ENCODE assay signal across 14 cellular contexts in genomic region chr3:175287361-175287963, GRCh38.
DNase-seq lines count a peak whose midpoint lies in the region; ATAC-seq and TF ChIP-seq lines count a peak whose summit lies in the region.
"Had no signal": no experiment of that assay in that cellular context is flagged by ENCODE, and none has a peak within 500 bp of the region (broad histone marks: within the 10 kb centered on the region; RNA-seq: fewer than 3 reads in every experiment).

No MANE protein-coding gene starts in this region.

- H3K27me3 Mint-ChIP-seq in activated CD4-positive, alpha-beta memory T cell treated with anti-CD3 and anti-CD28 coated beads for 36 hours, result no peaks in the 10 kb centered on the region
- no peaks in the 10 kb centered on the region for H3K27me3 Mint-ChIP-seq in activated CD8-positive, alpha-beta T cell treated with anti-CD3 and anti-CD28 coated beads, Interleukin-2, amount 10 ng/mL, durations not matched to agents 7 days and 5 days (ENCODE audit: low read depth)
- no peaks in the 10 kb centered on the region for H3K27me3 Mint-ChIP-seq in MCF 10A (ENCODE audit: insufficient read depth, unreplicated experiment)
- H3K27me3 Mint-ChIP-seq: CD8-positive, alpha-beta memory T cell had no signal

- no peaks in the 10 kb centered on the region for H3K4me1 ChIP-seq in adipocyte (ENCODE audit: control insufficient read depth, insufficient read depth, low read length)

- no peaks in the 10 kb centered on the region for H3K27me3 ChIP-seq in adipocyte (replicated peaks; ENCODE audit: control insufficient read depth, insufficient read depth, low read length)
- H3K27me3 ChIP-seq: testis had no signal

- intact Hi-C loops in activated CD4-positive, alpha-beta memory T cell treated with anti-CD3 and anti-CD28 coated beads for 36 hours (cut with micrococcal nuclease), result no loop called here
- intact Hi-C loops in MCF 10A (cut with micrococcal nuclease), result no loop called here

- no peaks in the 10 kb centered on the region for H3K9me3 Mint-ChIP-seq in activated CD4-positive, alpha-beta memory T cell treated with anti-CD3 and anti-CD28 coated beads for 36 hours
- H3K9me3 Mint-ChIP-seq in activated CD8-positive, alpha-beta T cell treated with anti-CD3 and anti-CD28 coated beads, Interleukin-2, amount 10 ng/mL, durations not matched to agents 7 days and 5 days (ENCODE audit: insufficient read depth), result no peaks in the 10 kb centered on the region
- no peaks in the 10 kb centered on the region for H3K9me3 Mint-ChIP-seq in MCF 10A (ENCODE audit: unreplicated experiment)
- H3K9me3 Mint-ChIP-seq: activated naive CD4-positive, alpha-beta T cell treated with anti-CD3 and anti-CD28 coated beads for 36 hours had no signal

- H3K27ac Mint-ChIP-seq in activated CD4-positive, alpha-beta memory T cell treated with anti-CD3 and anti-CD28 coated beads for 36 hours, result no peak overlapping the region
- no peak overlapping the region for H3K27ac Mint-ChIP-seq in activated CD8-positive, alpha-beta T cell treated with anti-CD3 and anti-CD28 coated beads, Interleukin-2, amount 10 ng/mL, durations not matched to agents 7 days and 5 days
- no peak overlapping the region for H3K27ac Mint-ChIP-seq in MCF 10A (ENCODE audit: low read depth, unreplicated experiment)
- H3K27ac Mint-ChIP-seq: activated naive CD4-positive, alpha-beta T cell treated with anti-CD3 and anti-CD28 coated beads for 36 hours; CD8-positive, alpha-beta memory T cell had no signal

- peak; percentile 42 for DNase-seq in adipocyte (ENCODE audit: low read depth)
- DNase-seq in activated CD4-positive, alpha-beta memory T cell treated with anti-CD3 and anti-CD28 coated beads for 36 hours, result no peak
- no peak for DNase-seq in activated CD8-positive, alpha-beta T cell treated with anti-CD3 and anti-CD28 coated beads, Interleukin-2, amount 10 ng/mL, durations not matched to agents 7 days and 5 days
- DNase-seq in OCI-M2 (lab: John Stamatoyannopoulos, UW; ENCODE audit: unreplicated experiment), result no peak
- DNase-seq in MCF 10A (ENCODE audit: unreplicated experiment), result no peak
- DNase-seq: activated naive CD4-positive, alpha-beta T cell treated with anti-CD3 and anti-CD28 coated beads for 36 hours; CD8-positive, alpha-beta memory T cell; NCI-H2029 treated with DMSO at 0.1 percent for 48 hours; posterior cingulate gyrus; testis had no signal

- H3K36me3 Mint-ChIP-seq in activated CD4-positive, alpha-beta memory T cell treated with anti-CD3 and anti-CD28 coated beads for 36 hours, result no peaks in the 10 kb centered on the region
- H3K36me3 Mint-ChIP-seq in activated CD8-positive, alpha-beta T cell treated with anti-CD3 and anti-CD28 coated beads, Interleukin-2, amount 10 ng/mL, durations not matched to agents 7 days and 5 days (ENCODE audit: low read depth), result no peaks in the 10 kb centered on the region
- no peaks in the 10 kb centered on the region for H3K36me3 Mint-ChIP-seq in MCF 10A (ENCODE audit: insufficient read depth, unreplicated experiment)
- H3K36me3 Mint-ChIP-seq: CD8-positive, alpha-beta memory T cell had no signal

- H3K4me1 Mint-ChIP-seq in activated CD4-positive, alpha-beta memory T cell treated with anti-CD3 and anti-CD28 coated beads for 36 hours (ENCODE audit: low read depth), result no peaks in the 10 kb centered on the region
- no peaks in the 10 kb centered on the region for H3K4me1 Mint-ChIP-seq in activated CD8-positive, alpha-beta T cell treated with anti-CD3 and anti-CD28 coated beads, Interleukin-2, amount 10 ng/mL, durations not matched to agents 7 days and 5 days (ENCODE audit: low read depth)
- no peaks in the 10 kb centered on the region for H3K4me1 Mint-ChIP-seq in MCF 10A (ENCODE audit: insufficient read depth, unreplicated experiment)
- H3K4me1 Mint-ChIP-seq: CD8-positive, alpha-beta memory T cell had no signal

- H3K4me3 ChIP-seq in adipocyte (ENCODE audit: low read length), result no peak overlapping the region
- H3K4me3 ChIP-seq: coronary artery, testis had no signal

- POLR2A ChIA-PET in activated CD4-positive, alpha-beta memory T cell treated with anti-CD3 and anti-CD28 coated beads for 36 hours (lab: Charles Lee), result no interaction called here
- POLR2A ChIA-PET in activated CD8-positive, alpha-beta T cell treated with anti-CD3 and anti-CD28 coated beads, Interleukin-2, amount 10 ng/mL, durations not matched to agents 7 days and 5 days (lab: Charles Lee), result no interaction called here
- POLR2A ChIA-PET in MCF 10A (lab: Yijun Ruan, JAX), result no interaction called here

- BruUV-seq in MCF 10A (replicated peaks; lab: Mats Ljungman, UMichigan), result no TSS peak

- ATAC-seq in GM18519 (IDR thresholded peaks at IDR 0.05; ENCODE audit: low FRiP score, unreplicated experiment), result peak; percentile 72
- peak; percentile 98 for ATAC-seq in GM21576 (IDR thresholded peaks at IDR 0.05; ENCODE audit: unreplicated experiment)
- ATAC-seq in HG03108 (IDR thresholded peaks at IDR 0.05; ENCODE audit: unreplicated experiment), result peak; percentile 95
- ATAC-seq in activated CD8-positive, alpha-beta T cell treated with anti-CD3 and anti-CD28 coated beads, Interleukin-2, amount 10 ng/mL, durations not matched to agents 7 days and 5 days, result no peak

- TF ChIP-seq CTCF in MCF 10A (IDR thresholded peaks at IDR 0.05; ENCODE audit: unreplicated experiment), result no peak

- H3K9me3 ChIP-seq in adipocyte (ENCODE audit: control insufficient read depth, low read length), result no peaks in the 10 kb centered on the region
- H3K9me3 ChIP-seq: testis had no signal

- no peaks in the 10 kb centered on the region for H3K36me3 ChIP-seq in adipocyte (ENCODE audit: control insufficient read depth, insufficient read depth, low read length, severe bottlenecking)

- no peak overlapping the region for H3K4me3 Mint-ChIP-seq in activated CD4-positive, alpha-beta memory T cell treated with anti-CD3 and anti-CD28 coated beads for 36 hours
- H3K4me3 Mint-ChIP-seq in activated CD8-positive, alpha-beta T cell treated with anti-CD3 and anti-CD28 coated beads, Interleukin-2, amount 10 ng/mL, durations not matched to agents 7 days and 5 days, result no peak overlapping the region
- no peak overlapping the region for H3K4me3 Mint-ChIP-seq in MCF 10A (ENCODE audit: unreplicated experiment)
- H3K4me3 Mint-ChIP-seq: activated naive CD4-positive, alpha-beta T cell treated with anti-CD3 and anti-CD28 coated beads for 36 hours; CD8-positive, alpha-beta memory T cell had no signal

- CTCF ChIA-PET in activated CD4-positive, alpha-beta memory T cell treated with anti-CD3 and anti-CD28 coated beads for 36 hours (lab: Charles Lee), result no interaction called here
- CTCF ChIA-PET in activated CD8-positive, alpha-beta T cell treated with anti-CD3 and anti-CD28 coated beads, Interleukin-2, amount 10 ng/mL, durations not matched to agents 7 days and 5 days (lab: Charles Lee), result no interaction called here
- CTCF ChIA-PET in MCF 10A (lab: Yijun Ruan, JAX), result interaction anchor here (1.5 kb wide), 1 partner anchor 12 kb away, joined by 4 read pairs; no protein-coding TSS in a partner anchor

- H3K9ac ChIP-seq in adipocyte (ENCODE audit: low read length), result no peak overlapping the region
